ENCODE assay signal across 32 cellular contexts in the genomic region with DNA sequence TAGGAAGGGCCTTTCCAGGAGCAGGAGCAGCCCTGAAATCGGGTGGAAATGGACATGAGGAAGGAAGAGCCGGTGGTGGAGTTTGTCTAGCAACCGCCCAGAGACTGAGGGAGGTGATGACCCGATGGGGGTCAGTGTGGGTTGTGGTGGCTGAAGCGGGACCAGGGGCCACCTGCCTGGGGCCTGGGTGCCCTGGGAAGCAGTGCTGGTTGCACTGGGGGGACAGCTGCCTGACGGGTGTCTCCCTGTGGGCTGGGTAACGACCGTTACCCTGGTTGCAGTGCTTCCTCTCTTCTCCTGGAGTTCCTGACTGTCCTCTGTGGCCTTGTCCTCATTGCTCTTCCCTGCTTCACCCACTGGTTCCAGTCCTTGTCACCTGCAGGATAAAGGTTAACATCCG. TPM values are rescaled to one million over a fixed set of nuclear protein-coding genes. Genes with fewer than 3 reads are reported as not detected.
"Had no signal": no experiment of that assay in that cellular context is flagged by ENCODE, and none has a peak within 500 bp of the region (broad histone marks: within the 10 kb centered on the region; RNA-seq: fewer than 3 reads in every experiment).

No MANE protein-coding gene starts in this region.

- H3K4me1 Mint-ChIP-seq: activated CD4-positive, alpha-beta T cell treated with anti-CD3 and anti-CD28 coated beads, Interleukin-2, amount 10 ng/mL, durations not matched to agents 7 days and 5 days; activated naive CD4-positive, alpha-beta T cell treated with anti-CD3 and anti-CD28 coated beads, Interleukin-2, amount 10 ng/mL, durations not matched to agents 7 days and 5 days; activated naive CD8-positive, alpha-beta T cell treated with anti-CD3 and anti-CD28 coated beads, Interleukin-2, amount 10 ng/mL, durations not matched to agents 7 days and 5 days; central memory CD8-positive, alpha-beta T cell had no signal

- H3K4me3 Mint-ChIP-seq: activated CD4-positive, alpha-beta T cell treated with anti-CD3 and anti-CD28 coated beads, Interleukin-2, amount 10 ng/mL, durations not matched to agents 7 days and 5 days; activated CD8-positive, alpha-beta T cell treated with anti-CD3 and anti-CD28 coated beads for 36 hours; activated naive CD4-positive, alpha-beta T cell treated with anti-CD3 and anti-CD28 coated beads, Interleukin-2, amount 10 ng/mL, durations not matched to agents 7 days and 5 days; activated naive CD8-positive, alpha-beta T cell treated with anti-CD3 and anti-CD28 coated beads, Interleukin-2, amount 10 ng/mL, durations not matched to agents 7 days and 5 days; activated T-cell treated with anti-CD3 and anti-CD28 coated beads, Interleukin-2, amount 50 U/mL, for 24 hours; activated T-cell treated with anti-CD3 and anti-CD28 coated beads, Interleukin-2, amount 50 U/mL, for 72 hours; brain; central memory CD8-positive, alpha-beta T cell; dendritic cell treated with granulocyte-macrophage colony-stimulating factor and Interleukin-4, amounts not matched to agents 40 ng/mL and 50 ng/mL, for 4 days; WTC11 had no signal

- DNase-seq: activated CD4-positive, alpha-beta T cell treated with anti-CD3 and anti-CD28 coated beads for 1 hour; activated CD4-positive, alpha-beta T cell treated with anti-CD3 and anti-CD28 coated beads for 4 hours; activated CD4-positive, alpha-beta T cell treated with anti-CD3 and anti-CD28 coated beads, Interleukin-2, amount 10 ng/mL, durations not matched to agents 7 days and 5 days; activated CD4-positive, alpha-beta T cell treated with anti-CD3 and anti-CD28 coated beads, Interleukin-2, amount 50 U/mL, for 4 hours; activated CD8-positive, alpha-beta memory T cell treated with anti-CD3 and anti-CD28 coated beads for 24 hours; activated CD8-positive, alpha-beta memory T cell treated with anti-CD3 and anti-CD28 coated beads, Interleukin-2, amount 50 U/mL, for 48 hours; activated CD8-positive, alpha-beta T cell treated with anti-CD3 and anti-CD28 coated beads for 36 hours; activated gamma-delta T cell; activated naive CD4-positive, alpha-beta T cell; activated naive CD4-positive, alpha-beta T cell treated with anti-CD3 and anti-CD28 coated beads, Interleukin-2, amount 10 ng/mL, durations not matched to agents 7 days and 5 days; activated naive CD8-positive, alpha-beta T cell treated with anti-CD3 and anti-CD28 coated beads, Interleukin-2, amount 10 ng/mL, durations not matched to agents 7 days and 5 days; activated T-cell treated with anti-CD3 and anti-CD28 coated beads for 4 hours; activated T-cell treated with anti-CD3 and anti-CD28 coated beads, Interleukin-2, amount 50 U/mL, for 24 hours; activated T-cell treated with anti-CD3 and anti-CD28 coated beads, Interleukin-2, amount 50 U/mL, for 72 hours; effector memory CD4-positive, alpha-beta T cell; erythroblast; foreskin keratinocyte; gastrocnemius medialis; T-helper 2 cell had no signal

- H3K27me3 ChIP-seq: ascending aorta, dorsolateral prefrontal cortex, foreskin keratinocyte had no signal

- H3K36me3 Mint-ChIP-seq: activated naive CD4-positive, alpha-beta T cell treated with anti-CD3 and anti-CD28 coated beads, Interleukin-2, amount 10 ng/mL, durations not matched to agents 7 days and 5 days; activated naive CD4-positive, alpha-beta T cell treated with anti-CD3 and anti-CD28 coated beads, Interleukin-2, amount 50 U/mL, for 72 hours; activated naive CD8-positive, alpha-beta T cell treated with anti-CD3 and anti-CD28 coated beads, Interleukin-2, amount 10 ng/mL, durations not matched to agents 7 days and 5 days; brain; WTC11 had no signal

- H3K9me3 Mint-ChIP-seq: activated CD4-positive, alpha-beta T cell treated with anti-CD3 and anti-CD28 coated beads, Interleukin-2, amount 10 ng/mL, durations not matched to agents 7 days and 5 days; activated CD8-positive, alpha-beta T cell treated with anti-CD3 and anti-CD28 coated beads for 36 hours; activated naive CD8-positive, alpha-beta T cell treated with anti-CD3 and anti-CD28 coated beads, Interleukin-2, amount 10 ng/mL, durations not matched to agents 7 days and 5 days; activated T-cell treated with anti-CD3 and anti-CD28 coated beads, Interleukin-2, amount 50 U/mL, for 24 hours; activated T-cell treated with anti-CD3 and anti-CD28 coated beads, Interleukin-2, amount 50 U/mL, for 72 hours; brain; central memory CD8-positive, alpha-beta T cell; dendritic cell treated with granulocyte-macrophage colony-stimulating factor and Interleukin-4, amounts not matched to agents 40 ng/mL and 50 ng/mL, for 4 days; WTC11 had no signal

- H3K36me3 ChIP-seq: ascending aorta, breast epithelium, cardiac muscle cell, esophagus muscularis mucosa, gastrocnemius medialis had no signal

- H3K9me3 ChIP-seq: ascending aorta, breast epithelium, esophagus muscularis mucosa, gastrocnemius medialis had no signal

- H3K27ac ChIP-seq: ascending aorta, breast epithelium, cardiac muscle cell, coronary artery, esophagus muscularis mucosa, foreskin keratinocyte, gastrocnemius medialis, VCaP had no signal

- H3K27ac Mint-ChIP-seq: activated CD4-positive, alpha-beta T cell treated with anti-CD3 and anti-CD28 coated beads, Interleukin-2, amount 10 ng/mL, durations not matched to agents 7 days and 5 days; activated CD8-positive, alpha-beta T cell treated with anti-CD3 and anti-CD28 coated beads for 36 hours; activated naive CD4-positive, alpha-beta T cell treated with anti-CD3 and anti-CD28 coated beads, Interleukin-2, amount 10 ng/mL, durations not matched to agents 7 days and 5 days; activated naive CD8-positive, alpha-beta T cell treated with anti-CD3 and anti-CD28 coated beads, Interleukin-2, amount 10 ng/mL, durations not matched to agents 7 days and 5 days; activated T-cell treated with anti-CD3 and anti-CD28 coated beads, Interleukin-2, amount 50 U/mL, for 24 hours; activated T-cell treated with anti-CD3 and anti-CD28 coated beads, Interleukin-2, amount 50 U/mL, for 72 hours; brain; dendritic cell treated with granulocyte-macrophage colony-stimulating factor and Interleukin-4, amounts not matched to agents 40 ng/mL and 50 ng/mL, for 4 days; WTC11 had no signal

- H3K4me3 ChIP-seq: ascending aorta, breast epithelium, cardiac muscle cell, coronary artery, dorsolateral prefrontal cortex, esophagus muscularis mucosa, gastrocnemius medialis had no signal

- H3K27me3 Mint-ChIP-seq: activated CD4-positive, alpha-beta T cell treated with anti-CD3 and anti-CD28 coated beads, Interleukin-2, amount 10 ng/mL, durations not matched to agents 7 days and 5 days; activated naive CD8-positive, alpha-beta T cell treated with anti-CD3 and anti-CD28 coated beads, Interleukin-2, amount 10 ng/mL, durations not matched to agents 7 days and 5 days; dendritic cell treated with granulocyte-macrophage colony-stimulating factor and Interleukin-4, amounts not matched to agents 40 ng/mL and 50 ng/mL, for 4 days had no signal

- ATAC-seq: activated CD8-positive, alpha-beta T cell treated with anti-CD3 and anti-CD28 coated beads for 36 hours; activated naive CD4-positive, alpha-beta T cell treated with anti-CD3 and anti-CD28 coated beads, Interleukin-2, amount 50 U/mL, for 72 hours; activated T-cell treated with anti-CD3 and anti-CD28 coated beads, Interleukin-2, amount 50 U/mL, for 72 hours; foreskin keratinocyte; gastrocnemius medialis; WTC11 had no signal

- H3K4me1 ChIP-seq: ascending aorta, breast epithelium, foreskin keratinocyte, gastrocnemius medialis had no signal

RNA-seq across cellular contexts. Expression of gene ZNF536, which starts 13.0 kb away (rescaled TPM):
- total RNA-seq: activated CD4-positive, alpha-beta T cell treated with anti-CD3 and anti-CD28 coated beads, Interleukin-2, amount 10 ng/mL, durations not matched to agents 7 days and 5 days; activated CD8-positive, alpha-beta T cell treated with anti-CD3 and anti-CD28 coated beads for 36 hours; activated naive CD4-positive, alpha-beta T cell treated with anti-CD3 and anti-CD28 coated beads, Interleukin-2, amount 50 U/mL, for 72 hours; activated naive CD8-positive, alpha-beta T cell treated with anti-CD3 and anti-CD28 coated beads, Interleukin-2, amount 10 ng/mL, durations not matched to agents 7 days and 5 days; ascending aorta; foreskin keratinocyte; T-helper 1 cell treated with Interleukin-12 subunit alpha and Interleukin-12 subunit beta and Interleukin-4 antibody, amounts not matched to agents 30 ng/mL and 1 ng/mL, for 36 hours had no signal
- polyA plus RNA-seq: foreskin keratinocyte had no signal
